Comparison of ENCODE assay signal across 15 cellular contexts in genomic region chr17:82402865-82403264, GRCh38. TPM values are rescaled to one million over a fixed set of nuclear protein-coding genes. Genes with fewer than 3 reads are reported as not detected.
A peak's percentile ranks its signal among the peaks of the same experiment; 100 is the strongest.
DNase-seq lines count a peak whose midpoint lies in the region; ATAC-seq and TF ChIP-seq lines count a peak whose summit lies in the region.
"Had no signal": no experiment of that assay in that cellular context is flagged by ENCODE, and none has a peak within 500 bp of the region (broad histone marks: within the 10 kb centered on the region; RNA-seq: fewer than 3 reads in every experiment).

No MANE protein-coding gene starts in this region.

- H3K36me3 ChIP-seq in testis (ENCODE audit: low read depth, missing control alignments): no peaks in the 10 kb centered on the region
- H3K36me3 ChIP-seq: colonic mucosa had no signal

- DNase-seq in endothelial cell (ENCODE audit: low spot score): no peak
- DNase-seq in NCI-H524 treated with DMSO at 0.1 percent for 48 hours (lab: John Stamatoyannopoulos, UW): no peak
- DNase-seq in testis: no peak
- DNase-seq in COR-L47 (lab: John Stamatoyannopoulos, UW): no peak
- DNase-seq in NK-92 (lab: John Stamatoyannopoulos, UW; ENCODE audit: unreplicated experiment): no peak
- DNase-seq: colonic mucosa; NCI-H1694 treated with DMSO at 0.1 percent for 48 hours; NK-92 treated with Interleukin-12 subunit alpha and Interleukin-12 subunit beta, amount 100 ng/mL, for 24 hours had no signal

- no peak overlapping the region for H3K27ac ChIP-seq in testis
- H3K27ac ChIP-seq: colonic mucosa had no signal

- H3K4me3 Mint-ChIP-seq in endothelial cell (ENCODE audit: unreplicated experiment): peak overlapping the region; percentile 47
- H3K4me3 Mint-ChIP-seq: memory B cell had no signal

- H3K9me3 Mint-ChIP-seq in endothelial cell (ENCODE audit: unreplicated experiment): no peaks in the 10 kb centered on the region
- H3K9me3 Mint-ChIP-seq: memory B cell had no signal

- 85 to 90% methylated on average over 7 of the region's 7 CpGs for WGBS in testis, 2 donors

- TF ChIP-seq POLR2A in testis (IDR thresholded peaks at IDR 0.05): no peak

- H3K27ac Mint-ChIP-seq in endothelial cell (ENCODE audit: unreplicated experiment): no peak overlapping the region
- H3K27ac Mint-ChIP-seq: memory B cell had no signal

- peaks cover 3% of the 10 kb centered on the region for H3K36me3 Mint-ChIP-seq in endothelial cell (ENCODE audit: low read depth, unreplicated experiment)

- H3K9me3 ChIP-seq in testis: no peaks in the 10 kb centered on the region
- H3K9me3 ChIP-seq: colonic mucosa had no signal

- no peaks in the 10 kb centered on the region for H3K4me1 Mint-ChIP-seq in endothelial cell (ENCODE audit: unreplicated experiment)

- TF ChIP-seq CTCF in endothelial cell (IDR thresholded peaks at IDR 0.05; ENCODE audit: unreplicated experiment) (no peak), testis (IDR thresholded peaks at IDR 0.05) (no peak)

- H3K4me3 ChIP-seq in testis: no peak overlapping the region
- H3K4me3 ChIP-seq: colonic mucosa had no signal

- H3K27me3 Mint-ChIP-seq in endothelial cell (ENCODE audit: unreplicated experiment): peaks cover 6% of the 10 kb centered on the region
- H3K27me3 Mint-ChIP-seq: memory B cell had no signal

- intact Hi-C loops in testis (cut with DNase I; ENCODE audit: low total_unique reads): no loop called here

- no peaks in the 10 kb centered on the region for H3K4me1 ChIP-seq in testis
- H3K4me1 ChIP-seq: colonic mucosa had no signal

- ATAC-seq in GM18511 (IDR thresholded peaks at IDR 0.05; ENCODE audit: unreplicated experiment) (peak; percentile 86), GM21447 (IDR thresholded peaks at IDR 0.05; ENCODE audit: unreplicated experiment) (peak; percentile 68), HG03139 (IDR thresholded peaks at IDR 0.05; ENCODE audit: unreplicated experiment) (peak; percentile 75)
- ATAC-seq: SK-N-SH treated with all-trans-retinoic acid at 6 μM for 48 hours had no signal

- H3K27me3 ChIP-seq in testis: no peaks in the 10 kb centered on the region
- H3K27me3 ChIP-seq: colonic mucosa had no signal

RNA-seq across cellular contexts. Expression of gene HEXD, which starts 15.3 kb away (rescaled TPM):
- total RNA-seq in endothelial cell (ENCODE audit: unreplicated experiment): 22.0 TPM
- 10 to 100 TPM; 90.9 to 95.3 TPM for total RNA-seq in testis
- 24.4 TPM for polyA plus RNA-seq in testis (ENCODE audit: insufficient read depth, low read depth, low replicate concordance)

RNA-seq across cellular contexts. Expression of gene OGFOD3, which starts 15.5 kb away (rescaled TPM):
- total RNA-seq in endothelial cell (ENCODE audit: unreplicated experiment) (15.7 TPM), testis (10 to 100 TPM; 28.9 to 37.4 TPM)
- polyA plus RNA-seq in testis (ENCODE audit: insufficient read depth, low read depth, low replicate concordance): 19.6 TPM

RNA-seq across cellular contexts. Expression of gene UTS2R, which starts 31.3 kb away (rescaled TPM):
- total RNA-seq in endothelial cell (ENCODE audit: unreplicated experiment): not detected
- total RNA-seq in testis: 10 to 100 TPM in 1 of 2 donors, 1 to 10 TPM in 1; 3.8 to 28.1 TPM
- 0.32 TPM for polyA plus RNA-seq in testis (ENCODE audit: insufficient read depth, low read depth, low replicate concordance)
- total RNA-seq: colonic mucosa, fibroblast of lung, omental fat pad had no signal
- polyA plus RNA-seq: fibroblast of lung had no signal

RNA-seq across cellular contexts. Expression of gene TEX19, which starts 43.8 kb away (rescaled TPM):
- total RNA-seq in endothelial cell (ENCODE audit: unreplicated experiment): 0.26 TPM
- 10 to 100 TPM; 21.9 to 37.8 TPM for total RNA-seq in testis
- polyA plus RNA-seq in testis (ENCODE audit: insufficient read depth, low read depth, low replicate concordance): 31.2 TPM
- total RNA-seq: colonic mucosa, omental fat pad had no signal

RNA-seq across cellular contexts. Expression of gene CYBC1, which starts 47.7 kb away (rescaled TPM):
- total RNA-seq in endothelial cell (ENCODE audit: unreplicated experiment) (75.7 TPM), testis (10 to 100 TPM; 61.1 to 88.2 TPM)
- polyA plus RNA-seq in testis (ENCODE audit: insufficient read depth, low read depth, low replicate concordance): 46.3 TPM
